Comparison of ENCODE assay signal across 1 cellular context in genomic region chr14:105495990-105496830, GRCh38.
TF ChIP-seq lines count a peak whose summit lies in the region.

No MANE protein-coding gene starts in this region.

TF ChIP-seq in SK-N-SH treated with all-trans-retinoic acid at 6 μM for 48 hours, 23 proteins besides CTCF, POLR2A, EP300 and RAD21 (continued from another document):
- TF ChIP-seq CREB5 (CRISPR knock-in tag; IDR thresholded peaks at IDR 0.05; ENCODE audit: low read depth): no peak
- TF ChIP-seq ZNF8 (CRISPR knock-in tag; IDR thresholded peaks at IDR 0.05): no peak
- no peak for TF ChIP-seq ZC3H10 (CRISPR knock-in tag; IDR thresholded peaks at IDR 0.05)
- TF ChIP-seq RARB (CRISPR knock-in tag; IDR thresholded peaks at IDR 0.05): no peak
- no peak for TF ChIP-seq CSRNP3 (CRISPR knock-in tag; IDR thresholded peaks at IDR 0.05)
- no peak for TF ChIP-seq OSR1 (CRISPR knock-in tag; IDR thresholded peaks at IDR 0.05)
TF ChIP-seq in SK-N-SH treated with all-trans-retinoic acid at 6 μM for 48 hours: peak in this region for 0.
